Comparison of ENCODE assay signal across 17 cellular contexts in genomic region chr2:71710367-71710766, GRCh38.
DNase-seq lines count a peak whose midpoint lies in the region; ATAC-seq and TF ChIP-seq lines count a peak whose summit lies in the region.
"Had no signal": no experiment of that assay in that cellular context is flagged by ENCODE, and none has a peak within 500 bp of the region (broad histone marks: within the 10 kb centered on the region; RNA-seq: fewer than 3 reads in every experiment).

No MANE protein-coding gene starts in this region.

- H3K4me1 ChIP-seq in breast epithelium, result no peaks in the 10 kb centered on the region
- H3K4me1 ChIP-seq in spleen, result peaks cover 0 to 18% (median 1%) of the 10 kb centered on the region in 6 donors

- H3K27me3 Mint-ChIP-seq in MCF 10A (ENCODE audit: insufficient read depth, unreplicated experiment) (peaks cover 6% of the 10 kb centered on the region), chondrocyte (ENCODE audit: low read depth) (peaks cover 8% of the 10 kb centered on the region), mesothelial cell of epicardium (ENCODE audit: low read depth) (no peaks in the 10 kb centered on the region)
- H3K27me3 Mint-ChIP-seq: IgD-negative memory B cell had no signal

- no peak overlapping the region for H3K4me3 ChIP-seq in breast epithelium
- no peak overlapping the region for H3K4me3 ChIP-seq in spleen
- H3K4me3 ChIP-seq: BLaER1 treated with 17β-estradiol and CSF1 and Interleukin-3, amounts not matched to agents 10 nM and 100 nM; GM23338 had no signal

- DNase-seq in breast epithelium (ENCODE audit: low spot score in 2 of 2), result no peak
- no peak for DNase-seq in MCF 10A (ENCODE audit: unreplicated experiment)
- peak; percentile 27 for DNase-seq in chondrocyte (ENCODE audit: low spot score)
- no peak for DNase-seq in mesothelial cell of epicardium (ENCODE audit: low spot score in 2 of 2, unreplicated experiment in 2 of 2)
- DNase-seq in spleen, result peak; percentile 14
- DNase-seq in COLO829 (ENCODE audit: low spot score), result no peak
- DNase-seq: CD8-positive, alpha-beta T cell; COR-L47; DMS 273 treated with DMSO at 0.1 percent for 48 hours; H7; HFFc6 had no signal

- H3K36me3 ChIP-seq in breast epithelium (no peaks in the 10 kb centered on the region), spleen (no peaks in the 10 kb centered on the region)
- H3K36me3 ChIP-seq: BLaER1 treated with 17β-estradiol and CSF1 and Interleukin-3, amounts not matched to agents 10 nM and 100 nM had no signal

- ATAC-seq in GM18505 (IDR thresholded peaks at IDR 0.05; ENCODE audit: unreplicated experiment), result no peak
- ATAC-seq: CD8-positive, alpha-beta T cell; GM23338; HCT116 had no signal

- no peak overlapping the region for H3K4me3 Mint-ChIP-seq in MCF 10A (ENCODE audit: unreplicated experiment)
- no peak overlapping the region for H3K4me3 Mint-ChIP-seq in chondrocyte (ENCODE audit: unreplicated experiment)
- H3K4me3 Mint-ChIP-seq in mesothelial cell of epicardium, result no peak overlapping the region
- H3K4me3 Mint-ChIP-seq: B cell; CD8-positive, alpha-beta T cell; GM23338; HFFc6; IgD-negative memory B cell had no signal

- H3K27ac ChIP-seq in breast epithelium (peak overlapping the region; percentile 15 to 25), spleen (no peak overlapping the region)
- H3K27ac ChIP-seq: BLaER1 treated with 17β-estradiol and CSF1 and Interleukin-3, amounts not matched to agents 10 nM and 100 nM had no signal

- H3K4me1 Mint-ChIP-seq in MCF 10A (ENCODE audit: insufficient read depth, unreplicated experiment) (no peaks in the 10 kb centered on the region), chondrocyte (ENCODE audit: low read depth) (peaks cover 17% of the 10 kb centered on the region), mesothelial cell of epicardium (peaks cover 27% of the 10 kb centered on the region)
- H3K4me1 Mint-ChIP-seq: B cell, GM23338, IgD-negative memory B cell had no signal

- no peak for TF ChIP-seq POLR2A in breast epithelium (IDR thresholded peaks at IDR 0.05)
- TF ChIP-seq POLR2A in spleen (IDR thresholded peaks at IDR 0.05), result no peak
- TF ChIP-seq POLR2A in GM18505 (IDR thresholded peaks at IDR 0.05; ENCODE audit: borderline replicate concordance, extremely low read depth, insufficient read depth, insufficient read length), result no peak

- H3K27ac Mint-ChIP-seq in MCF 10A (ENCODE audit: low read depth, unreplicated experiment) (no peak overlapping the region), chondrocyte (ENCODE audit: unreplicated experiment) (no peak overlapping the region), mesothelial cell of epicardium (peak overlapping the region; percentile 87)
- H3K27ac Mint-ChIP-seq: B cell; CD8-positive, alpha-beta T cell; GM23338; HFFc6; IgD-negative memory B cell had no signal

- H3K27me3 ChIP-seq in breast epithelium, result no peaks in the 10 kb centered on the region
- H3K27me3 ChIP-seq in spleen (replicated peaks in 1 of 7), result no peaks in the 10 kb centered on the region
- H3K27me3 ChIP-seq: BLaER1 treated with 17β-estradiol and CSF1 and Interleukin-3, amounts not matched to agents 10 nM and 100 nM had no signal

- H3K36me3 Mint-ChIP-seq in MCF 10A (ENCODE audit: insufficient read depth, unreplicated experiment), result no peaks in the 10 kb centered on the region
- H3K36me3 Mint-ChIP-seq in chondrocyte (ENCODE audit: low read depth), result no peaks in the 10 kb centered on the region
- no peaks in the 10 kb centered on the region for H3K36me3 Mint-ChIP-seq in mesothelial cell of epicardium
- H3K36me3 Mint-ChIP-seq: CD8-positive, alpha-beta T cell; IgD-negative memory B cell had no signal

- POLR2A ChIA-PET in MCF 10A (lab: Yijun Ruan, JAX), result no interaction called here

- CTCF ChIA-PET in MCF 10A (lab: Yijun Ruan, JAX), result no interaction called here

- intact Hi-C loops in breast epithelium (cut with DNase I; ENCODE audit: low total_unique reads) (no loop called here), MCF 10A (cut with micrococcal nuclease) (no loop called here), spleen (cut with DNase I; ENCODE audit: low total_unique reads) (no loop called here)

- no TSS peak for BruUV-seq in MCF 10A (replicated peaks; lab: Mats Ljungman, UMichigan)

- H3K9me3 ChIP-seq in breast epithelium (no peaks in the 10 kb centered on the region), spleen (no peaks in the 10 kb centered on the region)
- H3K9me3 ChIP-seq: BLaER1 treated with 17β-estradiol and CSF1 and Interleukin-3, amounts not matched to agents 10 nM and 100 nM had no signal

- H3K9me3 Mint-ChIP-seq in MCF 10A (ENCODE audit: unreplicated experiment) (no peaks in the 10 kb centered on the region), chondrocyte (ENCODE audit: low read depth) (no peaks in the 10 kb centered on the region), mesothelial cell of epicardium (no peaks in the 10 kb centered on the region)
- H3K9me3 Mint-ChIP-seq: CD8-positive, alpha-beta T cell; GM23338; IgD-negative memory B cell had no signal

- no peak for TF ChIP-seq CTCF in breast epithelium (IDR thresholded peaks at IDR 0.05)
- TF ChIP-seq CTCF in MCF 10A (IDR thresholded peaks at IDR 0.05; ENCODE audit: unreplicated experiment), result no peak
- TF ChIP-seq CTCF in chondrocyte (IDR thresholded peaks at IDR 0.05), result no peak
- no peak for TF ChIP-seq CTCF in mesothelial cell of epicardium (IDR thresholded peaks at IDR 0.05; ENCODE audit: unreplicated experiment)
- no peak for TF ChIP-seq CTCF in spleen (IDR thresholded peaks at IDR 0.05 in 8 of 11, conservative IDR thresholded peaks at IDR 0.05 in 3 of 11)

- 86 to 98% (median 95%) methylated on average over 2 of the region's 2 CpGs for WGBS in spleen, 5 donors

Comparison
In these comparisons a context has a peak if more than half of its experiments do, and no peak if none do; other contexts are left out.
1. DNase-seq: peak in chondrocyte (single experiment) and spleen (single experiment); none in breast epithelium (0 of 2), MCF 10A (single experiment), mesothelial cell of epicardium (0 of 2) and COLO829 (single experiment).
2. H3K27ac ChIP-seq: peak in breast epithelium (2 of 2); none in spleen (0 of 8).